1 cellular context compared by ENCODE assay signal in genomic region chr2:27093430-27094352, GRCh38.
A peak's percentile ranks its signal among the peaks of the same experiment; 100 is the strongest.
TF ChIP-seq lines count a peak whose summit lies in the region.

No MANE protein-coding gene starts in this region.

TF ChIP-seq in HepG2, 621 proteins besides CTCF, POLR2A, EP300 and RAD21 (continued from another document and continues in another):
- TF ChIP-seq ZNF142 (CRISPR knock-in tag; IDR thresholded peaks at IDR 0.05) = 0 out of 2 replicates have a peak, but pooled peaks have one; percentile 76
- no peak; the same call in 1 of the 2 replicates for TF ChIP-seq TFDP1 (CRISPR knock-in tag; IDR thresholded peaks at IDR 0.05; ENCODE audit: borderline replicate concordance)
- TF ChIP-seq ZNF468 (CRISPR knock-in tag; IDR thresholded peaks at IDR 0.05) = no peak
- TF ChIP-seq ZNF512B (CRISPR knock-in tag; IDR thresholded peaks at IDR 0.05; ENCODE audit: borderline replicate concordance) = no peak
- no peak; the same call in 1 of the 2 replicates for TF ChIP-seq PAX8 (CRISPR knock-in tag; IDR thresholded peaks at IDR 0.05; ENCODE audit: borderline replicate concordance)
- TF ChIP-seq ZNF557 (CRISPR knock-in tag; IDR thresholded peaks at IDR 0.05) = 0 out of 2 replicates have a peak, but pooled peaks have one; percentile 48
- TF ChIP-seq ZNF549 (CRISPR knock-in tag; IDR thresholded peaks at IDR 0.05) = no peak
- TF ChIP-seq ZNF766 (CRISPR knock-in tag; IDR thresholded peaks at IDR 0.05; ENCODE audit: borderline replicate concordance) = no peak
- 0 out of 2 replicates have a peak, but pooled peaks have one; percentile 47 for TF ChIP-seq ZNF646 (CRISPR knock-in tag; IDR thresholded peaks at IDR 0.05)
- peak; percentile 96 for TF ChIP-seq PITX1 (CRISPR knock-in tag; IDR thresholded peaks at IDR 0.05)
- no peak for TF ChIP-seq THAP7 (CRISPR knock-in tag; IDR thresholded peaks at IDR 0.05)
- TF ChIP-seq HMGA1 (CRISPR knock-in tag; conservative IDR thresholded peaks at IDR 0.05) = no peak
- TF ChIP-seq ZNF800 (CRISPR knock-in tag; IDR thresholded peaks at IDR 0.05) = no peak
- TF ChIP-seq ZNF33A (CRISPR knock-in tag; IDR thresholded peaks at IDR 0.05; ENCODE audit: borderline replicate concordance) = no peak
- TF ChIP-seq POGZ (CRISPR knock-in tag; IDR thresholded peaks at IDR 0.05) = no peak
- peak; percentile 46; the same call in 1 of the 2 replicates for TF ChIP-seq ZSCAN9 (CRISPR knock-in tag; IDR thresholded peaks at IDR 0.05; ENCODE audit: borderline replicate concordance)
- TF ChIP-seq ZNF20 (CRISPR knock-in tag; IDR thresholded peaks at IDR 0.05) = no peak
- no peak for TF ChIP-seq NFAT5 (CRISPR knock-in tag; IDR thresholded peaks at IDR 0.05)
- TF ChIP-seq ATF4 (CRISPR knock-in tag; IDR thresholded peaks at IDR 0.05) = peak in 1 of 2 experiments; percentile 61; a peak in 2 of 4 replicates
- no peak for TF ChIP-seq SOX6 (IDR thresholded peaks at IDR 0.05)
- TF ChIP-seq SOX6 (CRISPR knock-in tag; IDR thresholded peaks at IDR 0.05) = peak; percentile 60; the same call in 1 of the 2 replicates
- peak; percentile 87 for TF ChIP-seq DPF2 (CRISPR knock-in tag; IDR thresholded peaks at IDR 0.05; ENCODE audit: borderline replicate concordance, low read depth)
